In genomic region chr3:169455472-169455871, GRCh38 we compare ENCODE assay signal across 18 cellular contexts.
"Had no signal": no experiment of that assay in that cellular context is flagged by ENCODE, and none has a peak within 500 bp of the region (broad histone marks: within the 10 kb centered on the region; RNA-seq: fewer than 3 reads in every experiment).

No MANE protein-coding gene starts in this region.

- H3K27me3 ChIP-seq: spleen had no signal

- H3K4me3 ChIP-seq: coronary artery, psoas muscle, spleen, suprapubic skin had no signal

- H3K9me3 Mint-ChIP-seq: activated B cell treated with CpG ODN at 0.5 μM for 24 hours; activated naive CD4-positive, alpha-beta T cell treated with anti-CD3 and anti-CD28 coated beads, Interleukin-2, amount 50 U/mL, for 72 hours; central memory CD8-positive, alpha-beta T cell; nephron progenitor cell; stimulated activated naive CD8-positive, alpha-beta T cell treated with anti-CD3 and anti-CD28 coated beads, Interleukin-15, Interleukin-2, amounts not matched to agents 100 ng/mL and 50 ng/mL, for 24 hours had no signal

- ATAC-seq: activated CD8-positive, alpha-beta T cell treated with anti-CD3 and anti-CD28 coated beads, Interleukin-2, amount 10 ng/mL, durations not matched to agents 7 days and 5 days; activated naive CD4-positive, alpha-beta T cell treated with anti-CD3 and anti-CD28 coated beads, Interleukin-2, amount 50 U/mL, for 72 hours had no signal

- H3K27ac Mint-ChIP-seq: activated B cell treated with CpG ODN at 0.5 μM for 24 hours; activated CD8-positive, alpha-beta T cell treated with anti-CD3 and anti-CD28 coated beads, Interleukin-2, amount 10 ng/mL, durations not matched to agents 7 days and 5 days; activated naive CD4-positive, alpha-beta T cell treated with anti-CD3 and anti-CD28 coated beads, Interleukin-2, amount 50 U/mL, for 72 hours; nephron progenitor cell; stimulated activated naive CD8-positive, alpha-beta T cell treated with anti-CD3 and anti-CD28 coated beads, Interleukin-15, Interleukin-2, amounts not matched to agents 100 ng/mL and 50 ng/mL, for 24 hours had no signal

- H3K27ac ChIP-seq: coronary artery, psoas muscle, spleen, suprapubic skin had no signal

- H3K36me3 Mint-ChIP-seq: activated naive CD4-positive, alpha-beta T cell treated with anti-CD3 and anti-CD28 coated beads, Interleukin-2, amount 50 U/mL, for 72 hours had no signal

- H3K4me1 ChIP-seq: psoas muscle, spleen had no signal

- H3K4me1 Mint-ChIP-seq: activated B cell treated with CpG ODN at 0.5 μM for 24 hours; central memory CD8-positive, alpha-beta T cell had no signal

- H3K27me3 Mint-ChIP-seq: central memory CD8-positive, alpha-beta T cell; stimulated activated naive CD8-positive, alpha-beta T cell treated with anti-CD3 and anti-CD28 coated beads, Interleukin-15, Interleukin-2, amounts not matched to agents 100 ng/mL and 50 ng/mL, for 24 hours had no signal

- H3K36me3 ChIP-seq: spleen, suprapubic skin had no signal

- H3K4me3 Mint-ChIP-seq: activated B cell treated with CpG ODN at 0.5 μM for 24 hours; activated CD8-positive, alpha-beta T cell treated with anti-CD3 and anti-CD28 coated beads, Interleukin-2, amount 10 ng/mL, durations not matched to agents 7 days and 5 days; central memory CD8-positive, alpha-beta T cell; nephron progenitor cell; stimulated activated naive CD8-positive, alpha-beta T cell treated with anti-CD3 and anti-CD28 coated beads, Interleukin-15, Interleukin-2, amounts not matched to agents 100 ng/mL and 50 ng/mL, for 24 hours had no signal

- DNase-seq: activated B cell treated with CpG ODN at 0.5 μM for 24 hours; activated CD4-positive, alpha-beta T cell treated with anti-CD3 and anti-CD28 coated beads for 48 hours; activated CD8-positive, alpha-beta memory T cell treated with anti-CD3 and anti-CD28 coated beads, Interleukin-2, amount 50 U/mL, for 4 hours; activated CD8-positive, alpha-beta T cell treated with anti-CD3 and anti-CD28 coated beads, Interleukin-2, amount 10 ng/mL, durations not matched to agents 7 days and 5 days; activated effector memory CD4-positive, alpha-beta T cell treated with anti-CD3 and anti-CD28 coated beads, Interleukin-2, amount 50 U/mL, for 16 hours; activated T-cell treated with anti-CD3 and anti-CD28 coated beads, Interleukin-2, amount 50 U/mL, for 48 hours; effector CD8-positive, alpha-beta T cell; hypothalamus; nephron progenitor cell; occipital lobe; psoas muscle; spleen; T-helper 2 cell had no signal

- H3K9me3 ChIP-seq: psoas muscle, spleen, suprapubic skin had no signal
